ENCODE assay signal across 8 cellular contexts in genomic region chr1:109490029-109490933, GRCh38. TPM values are rescaled to one million over a fixed set of nuclear protein-coding genes. Genes with fewer than 3 reads are reported as not detected.
DNase-seq lines count a peak whose midpoint lies in the region; ATAC-seq, FAIRE-seq and TF ChIP-seq lines count a peak whose summit lies in the region.

No MANE protein-coding gene starts in this region.

- peak; percentile 93 for TF ChIP-seq CTCF in AG09309 (IDR thresholded peaks at IDR 0.05; ENCODE audit: control insufficient read depth, insufficient read depth, low read depth, low read length, missing control alignments)
- peak; percentile 76 for TF ChIP-seq CTCF in HepG2 (CRISPR knock-in tag; IDR thresholded peaks at IDR 0.05)

- FAIRE-seq in GM18507 (lab: Jason Lieb, UNC) (peak; percentile 53), HepG2 (lab: Jason Lieb, UNC) (peak; percentile 89)

- in situ Hi-C loops in HepG2 (cut with HindIII; ENCODE audit: extremely low pct_ligation_motif_present, low pct_unique_long_range_greater_than_20kb) = loop anchor here (5.0 kb wide), 1 partner anchor 42 kb away; no protein-coding TSS in a partner anchor

- intact Hi-C loops in HepG2 (cut with micrococcal nuclease; ENCODE audit: unreplicated experiment) = loop anchor here (5.0 kb wide), 1 partner anchor 63 kb away; the partner anchor contains the start of gene PSMA5

- DNase-seq in AG09309 (ENCODE audit: low read depth) = no peak
- peak; percentile 39 for DNase-seq in GM18507 (ENCODE audit: extremely low spot score, insufficient read length, low read depth)
- DNase-seq in NCI-H2196 (lab: John Stamatoyannopoulos, UW; ENCODE audit: unreplicated experiment) = peak; percentile 73
- peak; percentile 57 for DNase-seq in activated CD4-positive, alpha-beta T cell treated with anti-CD3 and anti-CD28 coated beads for 1 hour
- DNase-seq in cerebellum (ENCODE audit: low spot score) = peak; percentile 89
- DNase-seq in HepG2 (ENCODE audit: low spot score) = peak; percentile 45
- DNase-seq in stimulated activated CD8-positive, alpha-beta memory T cell treated with anti-CD3 and anti-CD28 coated beads, Interleukin-4, amount 100 ng/mL, for 1 hour (ENCODE audit: low read depth in 2 of 2, low spot score in 1 of 2) = peak; percentile 50 to 58

- WGBS in HepG2 (ENCODE audit: low lambda C conversion rate) = 90% methylated on average over 5 of the region's 11 CpGs

- TF ChIP-seq EP300 in HepG2 (IDR thresholded peaks at IDR 0.05; ENCODE audit: low read depth in 2 of 2, low read length in 2 of 2) (no peak), HepG2 (CRISPR knock-in tag; IDR thresholded peaks at IDR 0.05; ENCODE audit: borderline replicate concordance) (no peak)

- no peaks in the 10 kb centered on the region for H3K79me2 ChIP-seq in HepG2 (ENCODE audit: insufficient read depth, low read length)

- no peaks in the 10 kb centered on the region for H3K9me3 ChIP-seq in HepG2 (ENCODE audit: low read length)

- peak; percentile 44 for ATAC-seq in HepG2
- no peak for ATAC-seq in HG02642 (IDR thresholded peaks at IDR 0.05; ENCODE audit: poor library complexity, unreplicated experiment)

- no peak overlapping the region for H3K27ac ChIP-seq in HepG2 (ENCODE audit: extremely low read length, insufficient read depth, low read length)

- H3K4me1 ChIP-seq in HepG2 (ENCODE audit: insufficient read depth, low read length) = peaks cover 19% of the 10 kb centered on the region

- H3K4me3 ChIP-seq in AG09309 (ENCODE audit: control insufficient read depth, low read depth, low read length) = no peak overlapping the region
- H3K4me3 ChIP-seq in HepG2 (replicated peaks in 1 of 3; ENCODE audit: insufficient read depth in 1 of 3, low read depth in 2 of 3, low read length in 3 of 3) = no peak overlapping the region

- no peaks in the 10 kb centered on the region for H4K20me1 ChIP-seq in HepG2 (ENCODE audit: insufficient read depth, low read length)

- no peak overlapping the region for H3K4me2 ChIP-seq in HepG2 (ENCODE audit: low read depth, low read length)

- H3K27me3 ChIP-seq in HepG2 (ENCODE audit: control insufficient read depth in 1 of 2, insufficient read depth in 2 of 2, low read length in 2 of 2) = no peaks in the 10 kb centered on the region

- no peak for TF ChIP-seq RAD21 in HepG2 (CRISPR knock-in tag; IDR thresholded peaks at IDR 0.05)

- no peak for TF ChIP-seq POLR2A in HepG2 (IDR thresholded peaks at IDR 0.05; ENCODE audit: insufficient read depth in 1 of 2, low read depth in 2 of 2, low read length in 2 of 2)

- H3K9ac ChIP-seq in HepG2 (ENCODE audit: insufficient read depth, low read depth, low read length) = no peak overlapping the region

- BruUV-seq in HepG2 (replicated peaks; lab: Mats Ljungman, UMichigan) = no TSS peak

- H2AFZ ChIP-seq in HepG2 (ENCODE audit: low read length) = no peak overlapping the region

- POLR2A ChIA-PET in HepG2 (lab: Yijun Ruan, JAX) = interaction anchor here (0.6 to 1.4 kb wide), 2 partner anchors 41 to 71 kb away, joined by 4 to 18 read pairs; no protein-coding TSS in a partner anchor

- no peaks in the 10 kb centered on the region; a peak in 2 of 5 replicates for H3K36me3 ChIP-seq in HepG2 (replicated peaks in 1 of 2; ENCODE audit: control insufficient read depth in 1 of 2, insufficient read depth in 2 of 2, low read length in 2 of 2)

- CTCF ChIA-PET in HepG2 (lab: Yijun Ruan, JAX; ENCODE audit: low intra/inter-chr PET ratio, low total read pairs) = interaction anchor here (0.6 to 1.8 kb wide), 2 partner anchors 41 to 106 kb away, joined by 3 to 45 read pairs; no protein-coding TSS in a partner anchor

RNA-seq across cellular contexts. Expression of gene CYB561D1, which starts 3.6 kb away (rescaled TPM):
- 5.4 TPM for total RNA-seq in cerebellum
- total RNA-seq in HepG2 (2016; rRNA removed; fragmentation: Illumina TruSeq; extraction: Trizol) = 3.9 and 4.1 TPM in 2 replicates
- 0.44 and 1.0 TPM in 2 replicates for total RNA-seq in HepG2 (2016; cell fraction: cytosol; rRNA removed; fragmentation: Illumina TruSeq; extraction: Trizol; ENCODE audit: low read depth)
- total RNA-seq in HepG2 (2016; cell fraction: insoluble cytoplasmic fraction; rRNA removed; fragmentation: Illumina TruSeq; extraction: Trizol) = 3.5 and 4.3 TPM in 2 replicates
- total RNA-seq in HepG2 (2016; cell fraction: membrane; rRNA removed; fragmentation: Illumina TruSeq; extraction: Trizol) = 2.2 and 2.3 TPM in 2 replicates
- 4.4 and 5.2 TPM in 2 replicates for total RNA-seq in HepG2 (2016; cell fraction: nucleus; rRNA removed; fragmentation: Illumina TruSeq; extraction: Trizol)
- 3.9 and 4.5 TPM in 2 replicates for polyA plus RNA-seq in HepG2 (2011; rRNA removed)
- 4.0 and 4.2 TPM in 2 replicates for polyA plus RNA-seq in HepG2 (2011; cell fraction: cytosol; rRNA removed)
- polyA plus RNA-seq in HepG2 (2011; cell fraction: nucleus; rRNA removed) = 6.7 and 7.1 TPM in 2 replicates
- polyA plus RNA-seq in HepG2 (2012) = 2.4 and 3.6 TPM in 2 replicates
- polyA plus RNA-seq in HepG2 (2016; cell fraction: cytosol; fragmentation: Illumina TruSeq; extraction: Trizol; ENCODE audit: low read depth) = 0.35 TPM in 2 replicates
- polyA plus RNA-seq in HepG2 (2016; cell fraction: insoluble cytoplasmic fraction; fragmentation: Illumina TruSeq; extraction: Trizol; ENCODE audit: low read depth) = 2.1 and 2.6 TPM in 2 replicates
- polyA plus RNA-seq in HepG2 (2016; cell fraction: membrane; fragmentation: Illumina TruSeq; extraction: Trizol; ENCODE audit: low read depth) = 1.2 and 1.4 TPM in 2 replicates
- 7.6 and 8.4 TPM in 2 replicates for polyA plus RNA-seq in HepG2 (2016; cell fraction: nucleus; fragmentation: Illumina TruSeq; extraction: Trizol; ENCODE audit: insufficient read depth, low read depth)
- 10.4 and 12.2 TPM in 2 replicates for polyA minus RNA-seq in HepG2 (2011; rRNA and poly(A)+ RNA removed; ENCODE audit: low replicate concordance)
- 1.5 and 2.7 TPM in 2 replicates for polyA minus RNA-seq in HepG2 (2011; cell fraction: cytosol; rRNA and poly(A)+ RNA removed)
- polyA minus RNA-seq in HepG2 (2011; cell fraction: nucleus; rRNA and poly(A)+ RNA removed) = 2.3 and 4.1 TPM in 2 replicates

RNA-seq across cellular contexts. Expression of gene ATXN7L2, which starts 6.6 kb away (rescaled TPM):
- total RNA-seq in cerebellum = 5.6 TPM
- 1.3 and 2.7 TPM in 2 replicates for total RNA-seq in HepG2 (2016; rRNA removed; fragmentation: Illumina TruSeq; extraction: Trizol)
- total RNA-seq in HepG2 (2016; cell fraction: cytosol; rRNA removed; fragmentation: Illumina TruSeq; extraction: Trizol; ENCODE audit: low read depth) = 1.7 and 1.9 TPM in 2 replicates
- 1.6 and 2.7 TPM in 2 replicates for total RNA-seq in HepG2 (2016; cell fraction: insoluble cytoplasmic fraction; rRNA removed; fragmentation: Illumina TruSeq; extraction: Trizol)
- total RNA-seq in HepG2 (2016; cell fraction: membrane; rRNA removed; fragmentation: Illumina TruSeq; extraction: Trizol) = 2.1 and 2.6 TPM in 2 replicates
- total RNA-seq in HepG2 (2016; cell fraction: nucleus; rRNA removed; fragmentation: Illumina TruSeq; extraction: Trizol) = 3.2 and 3.4 TPM in 2 replicates
- polyA plus RNA-seq in HepG2 (2011; rRNA removed) = 2.8 and 3.0 TPM in 2 replicates
- 1.3 and 2.3 TPM in 2 replicates for polyA plus RNA-seq in HepG2 (2011; cell fraction: cytosol; rRNA removed)
- 14.3 and 20.6 TPM in 2 replicates for polyA plus RNA-seq in HepG2 (2011; cell fraction: nucleus; rRNA removed)
- 1.5 and 1.8 TPM in 2 replicates for polyA plus RNA-seq in HepG2 (2012)
- 1.1 and 1.3 TPM in 2 replicates for polyA plus RNA-seq in HepG2 (2016; cell fraction: cytosol; fragmentation: Illumina TruSeq; extraction: Trizol; ENCODE audit: low read depth)
- 2.1 and 2.2 TPM in 2 replicates for polyA plus RNA-seq in HepG2 (2016; cell fraction: insoluble cytoplasmic fraction; fragmentation: Illumina TruSeq; extraction: Trizol; ENCODE audit: low read depth)
- polyA plus RNA-seq in HepG2 (2016; cell fraction: membrane; fragmentation: Illumina TruSeq; extraction: Trizol; ENCODE audit: low read depth) = 1.7 and 2.1 TPM in 2 replicates
- 8.6 and 9.8 TPM in 2 replicates for polyA plus RNA-seq in HepG2 (2016; cell fraction: nucleus; fragmentation: Illumina TruSeq; extraction: Trizol; ENCODE audit: insufficient read depth, low read depth)
- polyA minus RNA-seq in HepG2 (2011; rRNA and poly(A)+ RNA removed; ENCODE audit: low replicate concordance) = 5.7 and 8.5 TPM in 2 replicates
- polyA minus RNA-seq in HepG2 (2011; cell fraction: cytosol; rRNA and poly(A)+ RNA removed) = 0.97 and 1.4 TPM in 2 replicates
- 10.9 and 15.0 TPM in 2 replicates for polyA minus RNA-seq in HepG2 (2011; cell fraction: nucleus; rRNA and poly(A)+ RNA removed)

RNA-seq across cellular contexts. Expression of gene AMIGO1, which starts 19.2 kb away (rescaled TPM):
- total RNA-seq in cerebellum = 10.1 TPM
- total RNA-seq in HepG2 (2016; rRNA removed; fragmentation: Illumina TruSeq; extraction: Trizol) = 1.00 and 1.3 TPM in 2 replicates
- 0.18 and 0.20 TPM in 2 replicates for total RNA-seq in HepG2 (2016; cell fraction: cytosol; rRNA removed; fragmentation: Illumina TruSeq; extraction: Trizol; ENCODE audit: low read depth)
- 0.86 and 1.2 TPM in 2 replicates for total RNA-seq in HepG2 (2016; cell fraction: insoluble cytoplasmic fraction; rRNA removed; fragmentation: Illumina TruSeq; extraction: Trizol)
- 0.80 and 0.83 TPM in 2 replicates for total RNA-seq in HepG2 (2016; cell fraction: membrane; rRNA removed; fragmentation: Illumina TruSeq; extraction: Trizol)
- 1.3 and 1.4 TPM in 2 replicates for total RNA-seq in HepG2 (2016; cell fraction: nucleus; rRNA removed; fragmentation: Illumina TruSeq; extraction: Trizol)
- 0.40 and 0.85 TPM in 2 replicates for polyA plus RNA-seq in HepG2 (2011; rRNA removed)
- polyA plus RNA-seq in HepG2 (2011; cell fraction: cytosol; rRNA removed) = 0.47 and 0.56 TPM in 2 replicates
- polyA plus RNA-seq in HepG2 (2011; cell fraction: nucleus; rRNA removed) = 0.59 and 0.66 TPM in 2 replicates
- polyA plus RNA-seq in HepG2 (2012) = 0.91 and 1.3 TPM in 2 replicates
- 0.20 TPM in 2 replicates for polyA plus RNA-seq in HepG2 (2016; cell fraction: cytosol; fragmentation: Illumina TruSeq; extraction: Trizol; ENCODE audit: low read depth)
- polyA plus RNA-seq in HepG2 (2016; cell fraction: insoluble cytoplasmic fraction; fragmentation: Illumina TruSeq; extraction: Trizol; ENCODE audit: low read depth) = 0.64 and 0.81 TPM in 2 replicates
- 0.51 and 0.61 TPM in 2 replicates for polyA plus RNA-seq in HepG2 (2016; cell fraction: membrane; fragmentation: Illumina TruSeq; extraction: Trizol; ENCODE audit: low read depth)
- 1.6 and 2.2 TPM in 2 replicates for polyA plus RNA-seq in HepG2 (2016; cell fraction: nucleus; fragmentation: Illumina TruSeq; extraction: Trizol; ENCODE audit: insufficient read depth, low read depth)
- polyA minus RNA-seq in HepG2 (2011; rRNA and poly(A)+ RNA removed; ENCODE audit: low replicate concordance) = 1.2 and 1.7 TPM in 2 replicates
- polyA minus RNA-seq in HepG2 (2011; cell fraction: cytosol; rRNA and poly(A)+ RNA removed) = 0.35 and 0.89 TPM in 2 replicates
- 0.39 and 0.62 TPM in 2 replicates for polyA minus RNA-seq in HepG2 (2011; cell fraction: nucleus; rRNA and poly(A)+ RNA removed)

RNA-seq across cellular contexts. Expression of gene SYPL2, which starts 23.9 kb away (rescaled TPM):
- total RNA-seq in cerebellum = 0.09 TPM
- total RNA-seq in HepG2 (2016; rRNA removed; fragmentation: Illumina TruSeq; extraction: Trizol) = 0.24 and 0.25 TPM in 2 replicates
- not detected in 2 replicates for total RNA-seq in HepG2 (2016; cell fraction: cytosol; rRNA removed; fragmentation: Illumina TruSeq; extraction: Trizol; ENCODE audit: low read depth)
- 0.12 and 0.22 TPM in 2 replicates for total RNA-seq in HepG2 (2016; cell fraction: insoluble cytoplasmic fraction; rRNA removed; fragmentation: Illumina TruSeq; extraction: Trizol)
- 0.12 TPM in 1 of 2 replicates, not detected in the other for total RNA-seq in HepG2 (2016; cell fraction: membrane; rRNA removed; fragmentation: Illumina TruSeq; extraction: Trizol)
- total RNA-seq in HepG2 (2016; cell fraction: nucleus; rRNA removed; fragmentation: Illumina TruSeq; extraction: Trizol) = 0.16 and 0.38 TPM in 2 replicates
- 0.17 and 0.35 TPM in 2 replicates for polyA plus RNA-seq in HepG2 (2011; rRNA removed)
- polyA plus RNA-seq in HepG2 (2011; cell fraction: cytosol; rRNA removed) = 0.09 and 0.14 TPM in 2 replicates
- 0.29 and 0.54 TPM in 2 replicates for polyA plus RNA-seq in HepG2 (2011; cell fraction: nucleus; rRNA removed)
- polyA plus RNA-seq in HepG2 (2012) = 0.11 and 0.32 TPM in 2 replicates
- not detected in 2 replicates for polyA plus RNA-seq in HepG2 (2016; cell fraction: cytosol; fragmentation: Illumina TruSeq; extraction: Trizol; ENCODE audit: low read depth)
- polyA plus RNA-seq in HepG2 (2016; cell fraction: insoluble cytoplasmic fraction; fragmentation: Illumina TruSeq; extraction: Trizol; ENCODE audit: low read depth) = 0.27 and 0.36 TPM in 2 replicates
- polyA plus RNA-seq in HepG2 (2016; cell fraction: membrane; fragmentation: Illumina TruSeq; extraction: Trizol; ENCODE audit: low read depth) = 0.14 TPM in 1 of 2 replicates, not detected in the other
- polyA plus RNA-seq in HepG2 (2016; cell fraction: nucleus; fragmentation: Illumina TruSeq; extraction: Trizol; ENCODE audit: insufficient read depth, low read depth) = 0.57 and 0.68 TPM in 2 replicates
- 0.16 and 2.3 TPM in 2 replicates for polyA minus RNA-seq in HepG2 (2011; rRNA and poly(A)+ RNA removed; ENCODE audit: low replicate concordance)
- 0.20 TPM in 1 of 2 replicates, not detected in the other for polyA minus RNA-seq in HepG2 (2011; cell fraction: cytosol; rRNA and poly(A)+ RNA removed)
- polyA minus RNA-seq in HepG2 (2011; cell fraction: nucleus; rRNA and poly(A)+ RNA removed) = 0.13 and 0.50 TPM in 2 replicates

RNA-seq across cellular contexts. Expression of gene GPR61, which starts 49.4 kb away (rescaled TPM):
- total RNA-seq in cerebellum (10.9 TPM), HepG2 (2016; rRNA removed; fragmentation: Illumina TruSeq; extraction: Trizol) (not detected in 2 replicates)
- total RNA-seq in HepG2 (2016; cell fraction: cytosol; rRNA removed; fragmentation: Illumina TruSeq; extraction: Trizol; ENCODE audit: low read depth) = 0.35 and 0.81 TPM in 2 replicates
- 0.30 TPM in 1 of 2 replicates, not detected in the other for total RNA-seq in HepG2 (2016; cell fraction: insoluble cytoplasmic fraction; rRNA removed; fragmentation: Illumina TruSeq; extraction: Trizol)
- total RNA-seq in HepG2 (2016; cell fraction: membrane; rRNA removed; fragmentation: Illumina TruSeq; extraction: Trizol) = 0.46 and 0.48 TPM in 2 replicates
- total RNA-seq in HepG2 (2016; cell fraction: nucleus; rRNA removed; fragmentation: Illumina TruSeq; extraction: Trizol) = 0.28 TPM in 1 of 2 replicates, not detected in the other
- not detected in 2 replicates for polyA plus RNA-seq in HepG2 (2011; rRNA removed)
- not detected in 2 replicates for polyA plus RNA-seq in HepG2 (2011; cell fraction: cytosol; rRNA removed)
- polyA plus RNA-seq in HepG2 (2011; cell fraction: nucleus; rRNA removed) = 0.05 TPM in 1 of 2 replicates, not detected in the other
- polyA plus RNA-seq in HepG2 (2012) = 0.43 and 0.49 TPM in 2 replicates
- not detected in 2 replicates for polyA plus RNA-seq in HepG2 (2016; cell fraction: cytosol; fragmentation: Illumina TruSeq; extraction: Trizol; ENCODE audit: low read depth)
- polyA plus RNA-seq in HepG2 (2016; cell fraction: insoluble cytoplasmic fraction; fragmentation: Illumina TruSeq; extraction: Trizol; ENCODE audit: low read depth) = not detected in 2 replicates
- not detected in 2 replicates for polyA plus RNA-seq in HepG2 (2016; cell fraction: membrane; fragmentation: Illumina TruSeq; extraction: Trizol; ENCODE audit: low read depth)
- polyA plus RNA-seq in HepG2 (2016; cell fraction: nucleus; fragmentation: Illumina TruSeq; extraction: Trizol; ENCODE audit: insufficient read depth, low read depth) = not detected in 2 replicates
- polyA minus RNA-seq in HepG2 (2011; rRNA and poly(A)+ RNA removed; ENCODE audit: low replicate concordance) = 0.40 TPM in 1 of 2 replicates, not detected in the other
- not detected in 2 replicates for polyA minus RNA-seq in HepG2 (2011; cell fraction: cytosol; rRNA and poly(A)+ RNA removed)
- 0.90 TPM in 1 of 2 replicates, not detected in the other for polyA minus RNA-seq in HepG2 (2011; cell fraction: nucleus; rRNA and poly(A)+ RNA removed)
